Comparison of ENCODE assay signal across 10 cellular contexts in genomic region chr1:21706151-21706835, GRCh38. TPM values are rescaled to one million over a fixed set of nuclear protein-coding genes. Genes with fewer than 3 reads are reported as not detected.
DNase-seq lines count a peak whose midpoint lies in the region; ATAC-seq and TF ChIP-seq lines count a peak whose summit lies in the region.
"Had no signal": no experiment of that assay in that cellular context is flagged by ENCODE, and none has a peak within 500 bp of the region (broad histone marks: within the 10 kb centered on the region; RNA-seq: fewer than 3 reads in every experiment).

No MANE protein-coding gene starts in this region.

- H3K27me3 Mint-ChIP-seq in nephron progenitor cell (ENCODE audit: low read depth, poor library complexity) (no peaks in the 10 kb centered on the region), mesothelial cell of epicardium (ENCODE audit: low read depth) (no peaks in the 10 kb centered on the region)
- H3K27me3 Mint-ChIP-seq: stimulated activated naive CD8-positive, alpha-beta T cell treated with anti-CD3 and anti-CD28 coated beads, Interleukin-15, amount 100 ng/mL, for 72 hours had no signal

- TF ChIP-seq CTCF in nephron progenitor cell (IDR thresholded peaks at IDR 0.05) (no peak), mesothelial cell of epicardium (IDR thresholded peaks at IDR 0.05; ENCODE audit: unreplicated experiment) (no peak)

- H3K36me3 Mint-ChIP-seq in nephron progenitor cell (ENCODE audit: low read depth) (peaks cover 33% of the 10 kb centered on the region), mesothelial cell of epicardium (peaks cover 27% of the 10 kb centered on the region)

- peak overlapping the region; percentile 29 for H3K27ac Mint-ChIP-seq in nephron progenitor cell
- H3K27ac Mint-ChIP-seq in mesothelial cell of epicardium: no peak overlapping the region
- H3K27ac Mint-ChIP-seq: stimulated activated naive CD8-positive, alpha-beta T cell treated with anti-CD3 and anti-CD28 coated beads, Interleukin-15, amount 100 ng/mL, for 72 hours had no signal

- peak; percentile 24 for DNase-seq in GM04504 (ENCODE audit: low read depth)
- peak; percentile 73 for DNase-seq in NCI-H69 (lab: John Stamatoyannopoulos, UW)
- DNase-seq in epidermal melanocyte (ENCODE audit: insufficient read length, low spot score): peak; percentile 19
- DNase-seq in nephron progenitor cell: peak; percentile 22
- no peak for DNase-seq in mesothelial cell of epicardium (ENCODE audit: low spot score in 2 of 2, unreplicated experiment in 2 of 2)
- DNase-seq in cerebellum (ENCODE audit: low spot score): no peak
- DNase-seq in NCI-H146 treated with DMSO at 0.1 percent for 48 hours (lab: John Stamatoyannopoulos, UW; ENCODE audit: unreplicated experiment): no peak
- DNase-seq: NCI-H774; stimulated activated naive CD8-positive, alpha-beta T cell treated with anti-CD3 and anti-CD28 coated beads, Interleukin-15, amount 100 ng/mL, for 72 hours had no signal

- no peak for ATAC-seq in GM18867 (IDR thresholded peaks at IDR 0.05; ENCODE audit: unreplicated experiment)
- ATAC-seq: stimulated activated naive CD8-positive, alpha-beta T cell treated with anti-CD3 and anti-CD28 coated beads, Interleukin-15, amount 100 ng/mL, for 72 hours had no signal

- H3K4me3 Mint-ChIP-seq in nephron progenitor cell (no peak overlapping the region), mesothelial cell of epicardium (no peak overlapping the region)
- H3K4me3 Mint-ChIP-seq: stimulated activated naive CD8-positive, alpha-beta T cell treated with anti-CD3 and anti-CD28 coated beads, Interleukin-15, amount 100 ng/mL, for 72 hours had no signal

- H3K4me1 Mint-ChIP-seq in nephron progenitor cell: peaks cover 35% of the 10 kb centered on the region
- H3K4me1 Mint-ChIP-seq in mesothelial cell of epicardium: no peaks in the 10 kb centered on the region

- H3K9me3 Mint-ChIP-seq in nephron progenitor cell (no peaks in the 10 kb centered on the region), mesothelial cell of epicardium (no peaks in the 10 kb centered on the region)
- H3K9me3 Mint-ChIP-seq: stimulated activated naive CD8-positive, alpha-beta T cell treated with anti-CD3 and anti-CD28 coated beads, Interleukin-15, amount 100 ng/mL, for 72 hours had no signal

RNA-seq across cellular contexts. Expression of gene RAP1GAP, which starts 37.1 kb away (rescaled TPM):
- total RNA-seq in mesothelial cell of epicardium: 7.1 to 10.2 TPM (median 8.0 TPM) in 3 replicates
- total RNA-seq in cerebellum: 13.5 TPM

Comparison
In these comparisons a context has a peak if more than half of its experiments do, and no peak if none do; other contexts are left out.
1. DNase-seq: peak in GM04504 (single experiment), NCI-H69 (single experiment), epidermal melanocyte (single experiment) and nephron progenitor cell (single experiment); none in mesothelial cell of epicardium (0 of 2), cerebellum (single experiment) and NCI-H146 treated with DMSO at 0.1 percent for 48 hours (single experiment).